1 cellular context compared by ENCODE assay signal in the genomic region with DNA sequence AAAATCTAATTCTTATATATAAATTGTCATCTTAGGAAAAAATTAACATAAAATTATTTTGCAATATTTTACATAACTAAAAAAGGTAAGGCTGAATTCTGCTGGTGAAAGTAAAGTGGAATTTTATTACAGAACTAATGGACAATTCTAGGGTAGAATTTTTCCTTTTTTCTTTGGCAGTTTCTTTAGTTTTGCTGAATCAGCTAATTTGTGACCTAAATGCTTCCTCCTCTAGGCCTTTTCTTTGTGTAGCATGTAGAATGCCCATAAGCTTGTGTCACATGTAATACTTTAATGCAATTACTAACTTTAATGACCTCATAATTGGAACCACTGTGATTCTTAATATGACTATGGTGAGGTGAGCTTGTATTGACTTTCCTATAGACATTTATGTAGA.
TF ChIP-seq lines count a peak whose summit lies in the region.

No MANE protein-coding gene starts in this region.

TF ChIP-seq in GM23338, 12 proteins besides CTCF, POLR2A, EP300 and RAD21 (continued from another document):
- TF ChIP-seq, protein P1, sequence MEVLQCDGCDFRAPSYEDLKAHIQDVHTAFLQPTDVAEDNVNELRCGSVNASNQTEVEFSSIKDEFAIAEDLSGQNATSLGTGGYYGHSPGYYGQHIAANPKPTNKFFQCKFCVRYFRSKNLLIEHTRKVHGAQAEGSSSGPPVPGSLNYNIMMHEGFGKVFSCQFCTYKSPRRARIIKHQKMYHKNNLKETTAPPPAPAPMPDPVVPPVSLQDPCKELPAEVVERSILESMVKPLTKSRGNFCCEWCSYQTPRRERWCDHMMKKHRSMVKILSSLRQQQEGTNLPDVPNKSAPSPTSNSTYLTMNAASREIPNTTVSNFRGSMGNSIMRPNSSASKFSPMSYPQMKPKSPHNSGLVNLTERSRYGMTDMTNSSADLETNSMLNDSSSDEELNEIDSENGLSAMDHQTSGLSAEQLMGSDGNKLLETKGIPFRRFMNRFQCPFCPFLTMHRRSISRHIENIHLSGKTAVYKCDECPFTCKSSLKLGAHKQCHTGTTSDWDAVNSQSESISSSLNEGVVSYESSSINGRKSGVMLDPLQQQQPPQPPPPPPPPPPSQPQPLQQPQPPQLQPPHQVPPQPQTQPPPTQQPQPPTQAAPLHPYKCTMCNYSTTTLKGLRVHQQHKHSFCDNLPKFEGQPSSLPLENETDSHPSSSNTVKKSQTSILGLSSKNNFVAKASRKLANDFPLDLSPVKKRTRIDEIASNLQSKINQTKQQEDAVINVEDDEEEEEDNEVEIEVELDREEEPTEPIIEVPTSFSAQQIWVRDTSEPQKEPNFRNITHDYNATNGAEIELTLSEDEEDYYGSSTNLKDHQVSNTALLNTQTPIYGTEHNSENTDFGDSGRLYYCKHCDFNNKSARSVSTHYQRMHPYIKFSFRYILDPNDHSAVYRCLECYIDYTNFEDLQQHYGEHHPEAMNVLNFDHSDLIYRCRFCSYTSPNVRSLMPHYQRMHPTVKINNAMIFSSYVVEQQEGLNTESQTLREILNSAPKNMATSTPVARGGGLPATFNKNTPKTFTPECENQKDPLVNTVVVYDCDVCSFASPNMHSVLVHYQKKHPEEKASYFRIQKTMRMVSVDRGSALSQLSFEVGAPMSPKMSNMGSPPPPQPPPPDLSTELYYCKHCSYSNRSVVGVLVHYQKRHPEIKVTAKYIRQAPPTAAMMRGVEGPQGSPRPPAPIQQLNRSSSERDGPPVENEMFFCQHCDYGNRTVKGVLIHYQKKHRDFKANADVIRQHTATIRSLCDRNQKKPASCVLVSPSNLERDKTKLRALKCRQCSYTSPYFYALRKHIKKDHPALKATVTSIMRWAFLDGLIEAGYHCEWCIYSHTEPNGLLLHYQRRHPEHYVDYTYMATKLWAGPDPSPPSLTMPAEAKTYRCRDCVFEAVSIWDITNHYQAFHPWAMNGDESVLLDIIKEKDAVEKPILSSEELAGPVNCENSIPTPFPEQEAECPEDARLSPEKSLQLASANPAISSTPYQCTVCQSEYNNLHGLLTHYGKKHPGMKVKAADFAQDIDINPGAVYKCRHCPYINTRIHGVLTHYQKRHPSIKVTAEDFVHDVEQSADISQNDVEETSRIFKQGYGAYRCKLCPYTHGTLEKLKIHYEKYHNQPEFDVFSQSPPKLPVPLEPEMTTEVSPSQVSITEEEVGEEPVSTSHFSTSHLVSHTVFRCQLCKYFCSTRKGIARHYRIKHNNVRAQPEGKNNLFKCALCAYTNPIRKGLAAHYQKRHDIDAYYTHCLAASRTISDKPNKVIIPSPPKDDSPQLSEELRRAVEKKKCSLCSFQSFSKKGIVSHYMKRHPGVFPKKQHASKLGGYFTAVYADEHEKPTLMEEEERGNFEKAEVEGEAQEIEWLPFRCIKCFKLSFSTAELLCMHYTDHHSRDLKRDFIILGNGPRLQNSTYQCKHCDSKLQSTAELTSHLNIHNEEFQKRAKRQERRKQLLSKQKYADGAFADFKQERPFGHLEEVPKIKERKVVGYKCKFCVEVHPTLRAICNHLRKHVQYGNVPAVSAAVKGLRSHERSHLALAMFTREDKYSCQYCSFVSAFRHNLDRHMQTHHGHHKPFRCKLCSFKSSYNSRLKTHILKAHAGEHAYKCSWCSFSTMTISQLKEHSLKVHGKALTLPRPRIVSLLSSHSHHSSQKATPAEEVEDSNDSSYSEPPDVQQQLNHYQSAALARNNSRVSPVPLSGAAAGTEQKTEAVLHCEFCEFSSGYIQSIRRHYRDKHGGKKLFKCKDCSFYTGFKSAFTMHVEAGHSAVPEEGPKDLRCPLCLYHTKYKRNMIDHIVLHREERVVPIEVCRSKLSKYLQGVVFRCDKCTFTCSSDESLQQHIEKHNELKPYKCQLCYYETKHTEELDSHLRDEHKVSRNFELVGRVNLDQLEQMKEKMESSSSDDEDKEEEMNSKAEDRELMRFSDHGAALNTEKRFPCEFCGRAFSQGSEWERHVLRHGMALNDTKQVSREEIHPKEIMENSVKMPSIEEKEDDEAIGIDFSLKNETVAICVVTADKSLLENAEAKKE (CRISPR knock-in tag; IDR thresholded peaks at IDR 0.05): no peak
- TF ChIP-seq EZH2 (IDR thresholded peaks at IDR 0.05; ENCODE audit: low read depth, unreplicated experiment): no peak
- no peak for TF ChIP-seq POLR2AphosphoS5 (IDR thresholded peaks at IDR 0.05; ENCODE audit: low read depth)
